20 cellular contexts compared by ENCODE assay signal in genomic region chr14:58942516-58942915, GRCh38.
DNase-seq lines count a peak whose midpoint lies in the region; ATAC-seq and TF ChIP-seq lines count a peak whose summit lies in the region.
"Had no signal": no experiment of that assay in that cellular context is flagged by ENCODE, and none has a peak within 500 bp of the region (broad histone marks: within the 10 kb centered on the region; RNA-seq: fewer than 3 reads in every experiment).

No MANE protein-coding gene starts in this region.

- no peaks in the 10 kb centered on the region for H4K20me1 ChIP-seq in mammary epithelial cell (ENCODE audit: insufficient read depth, low read length)
- no peaks in the 10 kb centered on the region for H4K20me1 ChIP-seq in hepatocyte (ENCODE audit: insufficient read depth, poor library complexity, severe bottlenecking)
- H4K20me1 ChIP-seq in smooth muscle cell (ENCODE audit: low read depth) = no peaks in the 10 kb centered on the region

- BruUV-seq in mammary epithelial cell (replicated peaks; lab: Mats Ljungman, UMichigan) (no TSS peak), MCF 10A (replicated peaks; lab: Mats Ljungman, UMichigan) (no TSS peak)

- H3K27me3 ChIP-seq in mammary epithelial cell (ENCODE audit: insufficient read depth, low read length) (peaks cover 3% of the 10 kb centered on the region), hepatocyte (no peaks in the 10 kb centered on the region), smooth muscle cell (ENCODE audit: low read depth) (no peaks in the 10 kb centered on the region)
- H3K27me3 ChIP-seq: sigmoid colon had no signal

- DNase-seq in mammary epithelial cell (peak; percentile 53), MCF 10A (ENCODE audit: unreplicated experiment) (no peak), astrocyte of the hippocampus (ENCODE audit: low read depth, low spot score) (peak; percentile 74), hepatocyte (ENCODE audit: low spot score) (peak; percentile 24), smooth muscle cell (lab: John Stamatoyannopoulos, UW; ENCODE audit: unreplicated experiment) (no peak)
- DNase-seq: activated T-cell treated with anti-CD3 and anti-CD28 coated beads, Interleukin-2, amount 50 U/mL, for 48 hours; C1 segment of cervical spinal cord; lower lobe of right lung; NCI-H1417 treated with DMSO at 0.1 percent for 48 hours; NCI-H2171; NCI-H69; SHP77 treated with DMSO at 0.1 percent for 48 hours; sigmoid colon had no signal

- no peak overlapping the region for H3K9ac ChIP-seq in mammary epithelial cell (ENCODE audit: insufficient read depth, low read length)
- peak overlapping the region; percentile 42 for H3K9ac ChIP-seq in smooth muscle cell (ENCODE audit: low read depth)

- POLR2A ChIA-PET in MCF 10A (lab: Yijun Ruan, JAX) = no interaction called here

- H3F3A ChIP-seq in smooth muscle cell (ENCODE audit: low read depth) = peaks cover 39% of the 10 kb centered on the region

- in situ Hi-C loops in mammary epithelial cell (cut with MboI; ENCODE audit: low sequenced_read_pairs in 2 of 2) = no loop called here

- intact Hi-C loops in mammary epithelial cell (cut with micrococcal nuclease) = no loop called here
- intact Hi-C loops in MCF 10A (cut with micrococcal nuclease) = no loop called here

- no peak overlapping the region for H3K4me3 Mint-ChIP-seq in MCF 10A (ENCODE audit: unreplicated experiment)
- H3K4me3 Mint-ChIP-seq: activated naive CD4-positive, alpha-beta T cell treated with anti-CD3 and anti-CD28 coated beads, Interleukin-2, amount 50 U/mL, for 24 hours; stimulated activated effector memory CD8-positive, alpha-beta T cell treated with anti-CD3 and anti-CD28 coated beads, Interleukin-12 subunit alpha, Interleukin-12 subunit beta, amount 100 ng/mL, for 72 hours had no signal

- no peaks in the 10 kb centered on the region for H3K9me2 ChIP-seq in hepatocyte (replicated peaks; ENCODE audit: insufficient read depth)

- no peak overlapping the region for H3K27ac Mint-ChIP-seq in MCF 10A (ENCODE audit: low read depth, unreplicated experiment)
- H3K27ac Mint-ChIP-seq: activated naive CD4-positive, alpha-beta T cell treated with anti-CD3 and anti-CD28 coated beads, Interleukin-2, amount 50 U/mL, for 24 hours; stimulated activated effector memory CD8-positive, alpha-beta T cell treated with anti-CD3 and anti-CD28 coated beads, Interleukin-12 subunit alpha, Interleukin-12 subunit beta, amount 100 ng/mL, for 72 hours had no signal

- 56% methylated on average over 2 of the region's 2 CpGs for WGBS in mammary epithelial cell (ENCODE audit: low coverage, missing lambda C conversion rate)
- 54% methylated on average over 2 of the region's 2 CpGs for WGBS in hepatocyte (ENCODE audit: low lambda C conversion rate, missing lambda C conversion rate)
- 6% methylated on average over 2 of the region's 2 CpGs for WGBS in smooth muscle cell (ENCODE audit: low lambda C conversion rate)

- TF ChIP-seq CTCF in mammary epithelial cell (conservative IDR thresholded peaks at IDR 0.05 in 1 of 2, IDR thresholded peaks at IDR 0.05 in 1 of 2; ENCODE audit: extremely low read depth in 1 of 2, insufficient read depth in 1 of 2, low read depth in 1 of 2, low read length in 2 of 2) (no peak), MCF 10A (IDR thresholded peaks at IDR 0.05; ENCODE audit: unreplicated experiment) (no peak), hepatocyte (IDR thresholded peaks at IDR 0.05; ENCODE audit: poor library complexity) (no peak), smooth muscle cell (IDR thresholded peaks at IDR 0.05; ENCODE audit: borderline replicate concordance, insufficient read depth, poor library complexity, severe bottlenecking) (no peak)

- CTCF ChIA-PET in mammary epithelial cell (lab: Charles Lee; ENCODE audit: low non-redundant PET) = no interaction called here
- CTCF ChIA-PET in MCF 10A (lab: Yijun Ruan, JAX) = interaction anchor here (0.7 to 1.1 kb wide), 2 partner anchors 302 to 553 kb away, joined by 3 to 6 read pairs; no protein-coding TSS in a partner anchor

- H3K79me2 ChIP-seq in mammary epithelial cell (ENCODE audit: insufficient read depth, low read length) (no peaks in the 10 kb centered on the region), hepatocyte (no peaks in the 10 kb centered on the region), smooth muscle cell (ENCODE audit: low read depth) (no peaks in the 10 kb centered on the region)

- H3K9me3 ChIP-seq in mammary epithelial cell (replicated peaks; ENCODE audit: insufficient read depth, low read length) = no peaks in the 10 kb centered on the region
- H3K9me3 ChIP-seq in hepatocyte (ENCODE audit: low read depth) = no peaks in the 10 kb centered on the region
- H3K9me3 ChIP-seq in smooth muscle cell (replicated peaks; ENCODE audit: low read depth) = no peaks in the 10 kb centered on the region
- H3K9me3 ChIP-seq: sigmoid colon had no signal

- peaks cover 91% of the 10 kb centered on the region for H3K27me3 Mint-ChIP-seq in MCF 10A (ENCODE audit: insufficient read depth, unreplicated experiment)

- H3K36me3 ChIP-seq in mammary epithelial cell (ENCODE audit: insufficient read depth, low read length) = no peaks in the 10 kb centered on the region
- H3K36me3 ChIP-seq in hepatocyte (replicated peaks; ENCODE audit: insufficient read depth, low read depth) = no peaks in the 10 kb centered on the region
- no peaks in the 10 kb centered on the region for H3K36me3 ChIP-seq in smooth muscle cell (ENCODE audit: low read depth)
- H3K36me3 ChIP-seq: lower lobe of right lung, sigmoid colon had no signal

- no peaks in the 10 kb centered on the region for H3K9me3 Mint-ChIP-seq in MCF 10A (ENCODE audit: unreplicated experiment)

- no peak overlapping the region for H3K4me2 ChIP-seq in mammary epithelial cell (ENCODE audit: insufficient read depth, low read depth, low read length)
- H3K4me2 ChIP-seq in hepatocyte = no peak overlapping the region
- peak overlapping the region; percentile 68 for H3K4me2 ChIP-seq in smooth muscle cell

- dilution Hi-C loops in mammary epithelial cell (cut with HindIII; ENCODE audit: low sequenced_read_pairs) = no loop called here

- H3K36me3 Mint-ChIP-seq in MCF 10A (ENCODE audit: insufficient read depth, unreplicated experiment) = no peaks in the 10 kb centered on the region
- H3K36me3 Mint-ChIP-seq: stimulated activated effector memory CD8-positive, alpha-beta T cell treated with anti-CD3 and anti-CD28 coated beads, Interleukin-12 subunit alpha, Interleukin-12 subunit beta, amount 100 ng/mL, for 72 hours had no signal

- H2AFZ ChIP-seq in mammary epithelial cell (ENCODE audit: low read depth, low read length) (no peak overlapping the region), hepatocyte (no peak overlapping the region), smooth muscle cell (ENCODE audit: low read depth) (no peak overlapping the region)

- ATAC-seq in GM21786 (IDR thresholded peaks at IDR 0.05; ENCODE audit: unreplicated experiment) = no peak
- no peak for ATAC-seq in GM19395 (IDR thresholded peaks at IDR 0.05; ENCODE audit: unreplicated experiment)
- no peak for ATAC-seq in HG03354 (IDR thresholded peaks at IDR 0.05; ENCODE audit: poor library complexity, severe bottlenecking, unreplicated experiment)
- ATAC-seq: HCT116; stimulated activated effector memory CD8-positive, alpha-beta T cell treated with anti-CD3 and anti-CD28 coated beads, Interleukin-12 subunit alpha, Interleukin-12 subunit beta, amount 100 ng/mL, for 72 hours had no signal

- no peak overlapping the region for H3K4me3 ChIP-seq in mammary epithelial cell (replicated peaks in 1 of 3; ENCODE audit: insufficient read depth in 1 of 3, low read depth in 2 of 3, low read length in 3 of 3)
- H3K4me3 ChIP-seq in hepatocyte = no peak overlapping the region
- H3K4me3 ChIP-seq in smooth muscle cell = no peak overlapping the region
- H3K4me3 ChIP-seq: coronary artery, lower lobe of right lung, sigmoid colon had no signal

- no peaks in the 10 kb centered on the region for H3K4me1 ChIP-seq in mammary epithelial cell (ENCODE audit: insufficient read depth, low read length)
- H3K4me1 ChIP-seq in hepatocyte (ENCODE audit: insufficient read depth) = peaks cover 17% of the 10 kb centered on the region
- H3K4me1 ChIP-seq in smooth muscle cell (ENCODE audit: low read depth) = peaks cover 13% of the 10 kb centered on the region
- H3K4me1 ChIP-seq: lower lobe of right lung had no signal

- H3K4me1 Mint-ChIP-seq in MCF 10A (ENCODE audit: insufficient read depth, unreplicated experiment) = no peaks in the 10 kb centered on the region
- H3K4me1 Mint-ChIP-seq: activated naive CD4-positive, alpha-beta T cell treated with anti-CD3 and anti-CD28 coated beads, Interleukin-2, amount 50 U/mL, for 24 hours; stimulated activated effector memory CD8-positive, alpha-beta T cell treated with anti-CD3 and anti-CD28 coated beads, Interleukin-12 subunit alpha, Interleukin-12 subunit beta, amount 100 ng/mL, for 72 hours had no signal

- no peak overlapping the region for H3K27ac ChIP-seq in mammary epithelial cell (ENCODE audit: insufficient read depth, low read depth, low read length)
- no peak overlapping the region for H3K27ac ChIP-seq in hepatocyte
- peak overlapping the region; percentile 92 for H3K27ac ChIP-seq in smooth muscle cell (ENCODE audit: low read depth)
- H3K27ac ChIP-seq: coronary artery, lower lobe of right lung, sigmoid colon had no signal

Comparison
In these comparisons a context has a peak if more than half of its experiments do, and no peak if none do; other contexts are left out.
1. DNase-seq: peak in mammary epithelial cell (single experiment), astrocyte of the hippocampus (single experiment) and hepatocyte (single experiment); none in MCF 10A (single experiment) and smooth muscle cell (single experiment).